Comparison of ENCODE assay signal across 12 cellular contexts in genomic region chr20:41175727-41176330, GRCh38. TPM values are rescaled to one million over a fixed set of nuclear protein-coding genes. Genes with fewer than 3 reads are reported as not detected.
DNase-seq lines count a peak whose midpoint lies in the region; ATAC-seq and TF ChIP-seq lines count a peak whose summit lies in the region.
"Had no signal": no experiment of that assay in that cellular context is flagged by ENCODE, and none has a peak within 500 bp of the region (broad histone marks: within the 10 kb centered on the region; RNA-seq: fewer than 3 reads in every experiment).

No MANE protein-coding gene starts in this region.

- TF ChIP-seq POLR2A in esophagus squamous epithelium (IDR thresholded peaks at IDR 0.05) = no peak

- H3K4me1 Mint-ChIP-seq in T-cell = peaks cover 11 to 26% (median 21%) of the 10 kb centered on the region in 3 donors
- H3K4me1 Mint-ChIP-seq in Calu3 (ENCODE audit: low read depth, unreplicated experiment) = no peaks in the 10 kb centered on the region
- H3K4me1 Mint-ChIP-seq: stimulated activated memory B cell treated with anti-CD40 and anti-IgM and Interleukin-4, amounts not matched to agents 10 μg/mL and 1 μg/mL and 100 μg/mL, for 72 hours had no signal

- no peaks in the 10 kb centered on the region for H3K27me3 ChIP-seq in AG04450 (ENCODE audit: control insufficient read depth, insufficient read depth, low read length)
- no peaks in the 10 kb centered on the region for H3K27me3 ChIP-seq in esophagus squamous epithelium
- H3K27me3 ChIP-seq in psoas muscle (ENCODE audit: insufficient read depth in 3 of 3, low read length in 2 of 3) = no peaks in the 10 kb centered on the region

- CTCF ChIA-PET in AG04450 (lab: Charles Lee) = interaction anchor here (1.0 to 7.3 kb wide), 4 partner anchors 151 to 235 kb away, joined by 3 to 170 read pairs (median 6); partner anchors contain the start of gene LPIN3
- CTCF ChIA-PET in T-cell (lab: Charles Lee) = interaction anchor here in 1 of 2 donors (0.6 kb wide), 1 partner anchor 54 kb away, joined by 3 read pairs; no protein-coding TSS in a partner anchor
- CTCF ChIA-PET in Calu3 (lab: Charles Lee) = interaction anchor here (1.3 kb wide), 1 partner anchor 164 kb away, joined by 6 read pairs; the partner anchor contains the start of gene LPIN3

- H3K4me3 ChIP-seq in AG04450 (ENCODE audit: low read depth, low read length) (no peak overlapping the region), esophagus squamous epithelium (no peak overlapping the region), psoas muscle (no peak overlapping the region)

- peaks cover 0 to 78% (median 22%) of the 10 kb centered on the region in 3 donors for H3K4me1 ChIP-seq in esophagus squamous epithelium
- peaks cover 67% of the 10 kb centered on the region for H3K4me1 ChIP-seq in psoas muscle

- ATAC-seq in T-cell (replicated peaks in 1 of 4) (no peak), psoas muscle (no peak), HG03442 (IDR thresholded peaks at IDR 0.05; ENCODE audit: unreplicated experiment) (no peak), GM19397 (IDR thresholded peaks at IDR 0.05; ENCODE audit: unreplicated experiment) (no peak)
- ATAC-seq: SK-N-SH treated with all-trans-retinoic acid at 6 μM for 48 hours; stimulated activated memory B cell treated with anti-CD40 and anti-IgM and Interleukin-4, amounts not matched to agents 10 μg/mL and 1 μg/mL and 100 μg/mL, for 72 hours had no signal

- WGBS in esophagus squamous epithelium, 2 donors = 78 to 90% methylated on average over 4 of the region's 7 CpGs
- 46 to 67% (median 52%) methylated on average over 7 of the region's 7 CpGs for WGBS in psoas muscle, 3 donors

- peaks cover 35% of the 10 kb centered on the region for H3K36me3 Mint-ChIP-seq in T-cell
- H3K36me3 Mint-ChIP-seq in Calu3 (ENCODE audit: insufficient read depth, unreplicated experiment) = peaks cover 12% of the 10 kb centered on the region

- H3K27ac ChIP-seq in AG04450 (ENCODE audit: low read depth, low read length) = peak overlapping the region; percentile 31
- peak overlapping the region; percentile 42 to 84 (median 77) for H3K27ac ChIP-seq in esophagus squamous epithelium
- H3K27ac ChIP-seq in psoas muscle = peak overlapping the region; percentile 71

- no TSS peak for BruUV-seq in Calu3 (replicated peaks; lab: Mats Ljungman, UMichigan)

- no peaks in the 10 kb centered on the region for H3K9me3 Mint-ChIP-seq in T-cell
- H3K9me3 Mint-ChIP-seq in Calu3 (ENCODE audit: low read depth, unreplicated experiment) = no peaks in the 10 kb centered on the region
- H3K9me3 Mint-ChIP-seq: stimulated activated memory B cell treated with anti-CD40 and anti-IgM and Interleukin-4, amounts not matched to agents 10 μg/mL and 1 μg/mL and 100 μg/mL, for 72 hours had no signal

- H3K27me3 Mint-ChIP-seq in T-cell (no peaks in the 10 kb centered on the region), Calu3 (ENCODE audit: unreplicated experiment) (no peaks in the 10 kb centered on the region)
- H3K27me3 Mint-ChIP-seq: stimulated activated memory B cell treated with anti-CD40 and anti-IgM and Interleukin-4, amounts not matched to agents 10 μg/mL and 1 μg/mL and 100 μg/mL, for 72 hours had no signal

- DNase-seq in AG04450 (ENCODE audit: low read depth, low spot score) (no peak), T-cell (peak in 1 of 34 experiments; percentile 0), esophagus squamous epithelium (lab: John Stamatoyannopoulos, UW) (no peak), psoas muscle (peak in 1 of 2 donors; percentile 6), Calu3 (no peak), iPS-NIHi7 (ENCODE audit: extremely low spot score) (no peak)
- DNase-seq: activated CD4-positive, CD25-positive, alpha-beta regulatory T cell; AML-193 had no signal

- H3K9me3 ChIP-seq in AG04450 (ENCODE audit: control insufficient read depth, insufficient read depth, low read length) = no peaks in the 10 kb centered on the region
- H3K9me3 ChIP-seq in esophagus squamous epithelium = no peaks in the 10 kb centered on the region
- no peaks in the 10 kb centered on the region for H3K9me3 ChIP-seq in psoas muscle

- peak overlapping the region; percentile 12 to 59 for H3K27ac Mint-ChIP-seq in T-cell
- no peak overlapping the region for H3K27ac Mint-ChIP-seq in Calu3 (ENCODE audit: unreplicated experiment)
- H3K27ac Mint-ChIP-seq: stimulated activated memory B cell treated with anti-CD40 and anti-IgM and Interleukin-4, amounts not matched to agents 10 μg/mL and 1 μg/mL and 100 μg/mL, for 72 hours had no signal

- H3K4me3 Mint-ChIP-seq in T-cell (no peak overlapping the region), Calu3 (ENCODE audit: low read depth, unreplicated experiment) (no peak overlapping the region)
- H3K4me3 Mint-ChIP-seq: stimulated activated memory B cell treated with anti-CD40 and anti-IgM and Interleukin-4, amounts not matched to agents 10 μg/mL and 1 μg/mL and 100 μg/mL, for 72 hours had no signal

- TF ChIP-seq CTCF in AG04450 (IDR thresholded peaks at IDR 0.05; ENCODE audit: low read depth, low read length) (no peak), esophagus squamous epithelium (IDR thresholded peaks at IDR 0.05) (no peak), psoas muscle (IDR thresholded peaks at IDR 0.05) (no peak), Calu3 (IDR thresholded peaks at IDR 0.05; ENCODE audit: unreplicated experiment) (no peak)

- H3K36me3 ChIP-seq in esophagus squamous epithelium (peaks cover 5 to 57% (median 15%) of the 10 kb centered on the region in 3 donors), psoas muscle (ENCODE audit: insufficient read depth in 1 of 2, low read depth in 1 of 2) (peaks cover 0 to 46% of the 10 kb centered on the region in 2 donors)

- POLR2A ChIA-PET in AG04450 (lab: Yijun Ruan, JAX) (no interaction called here), T-cell (lab: Charles Lee) (no interaction called here)

- intact Hi-C loops in esophagus squamous epithelium (cut with DNase I) (loop anchor here (10.0 kb wide), 1 partner anchor 229 kb away; no protein-coding TSS in a partner anchor), psoas muscle (cut with DNase I) (no loop called here), Calu3 (cut with micrococcal nuclease; ENCODE audit: unreplicated experiment) (no loop called here)

RNA-seq across cellular contexts. Expression of gene PLCG1, which starts 38.5 kb away (rescaled TPM):
- polyA plus RNA-seq in AG04450 (2011; rRNA removed) (54.6 and 71.8 TPM in 2 replicates), psoas muscle (10 to 100 TPM; 16.0 to 26.0 (median 19.7) TPM)
- polyA minus RNA-seq in AG04450 (2011; rRNA and poly(A)+ RNA removed) = 102 and 122 TPM in 2 replicates
- total RNA-seq in T-cell (100 to 1,000 TPM; 390 to 589 (median 444) TPM), esophagus squamous epithelium (10 to 100 TPM; 30.4 to 84.7 (median 47.8) TPM), psoas muscle (10 to 100 TPM; 21.7 to 43.1 (median 28.0) TPM), Calu3 (2022) (91.1 and 127 TPM in 2 replicates)
